Comparison of ENCODE assay signal across 2 cellular contexts in genomic region chr15:62940359-62940754, GRCh38.
TF ChIP-seq lines count a peak whose summit lies in the region.

No MANE protein-coding gene starts in this region.

TF ChIP-seq in HCT116, 20 proteins besides CTCF, POLR2A, EP300 and RAD21 (continued from another document):
- TF ChIP-seq REST (IDR thresholded peaks at IDR 0.05; ENCODE audit: low read depth) (no peak), SP1 (IDR thresholded peaks at IDR 0.05; ENCODE audit: low read depth) (no peak), SIN3A (IDR thresholded peaks at IDR 0.05; ENCODE audit: low read depth) (no peak)

TF ChIP-seq in HepG2, 621 proteins besides CTCF, POLR2A, EP300 and RAD21 (continued from another document):
- TF ChIP-seq IRF1 (CRISPR knock-in tag; IDR thresholded peaks at IDR 0.05; ENCODE audit: low read depth) (no peak), CEBPG (CRISPR knock-in tag; IDR thresholded peaks at IDR 0.05) (peak; percentile 52), DR1 (CRISPR knock-in tag; IDR thresholded peaks at IDR 0.05) (no peak), MAFG (CRISPR knock-in tag; IDR thresholded peaks at IDR 0.05) (no peak), GRHL1 (CRISPR knock-in tag; conservative IDR thresholded peaks at IDR 0.05) (no peak), ZFP36 (IDR thresholded peaks at IDR 0.05; ENCODE audit: borderline replicate concordance, low read depth, low read length, partially characterized antibody) (no peak), SRSF9 (IDR thresholded peaks at IDR 0.05; ENCODE audit: borderline replicate concordance, insufficient read depth, low read depth, low read length, poor library complexity, severe bottlenecking) (no peak), ZSCAN22 (CRISPR knock-in tag; IDR thresholded peaks at IDR 0.05) (no peak), TRIM24 (CRISPR knock-in tag; IDR thresholded peaks at IDR 0.05) (0 out of 2 replicates have a peak, but pooled peaks have one; percentile 9), MAFF (IDR thresholded peaks at IDR 0.05; ENCODE audit: low read depth, low read length) (no peak), ZNF326 (CRISPR knock-in tag; IDR thresholded peaks at IDR 0.05; ENCODE audit: borderline replicate concordance) (no peak), HHEX (CRISPR knock-in tag; IDR thresholded peaks at IDR 0.05) (no peak), ZNF138 (CRISPR knock-in tag; IDR thresholded peaks at IDR 0.05; ENCODE audit: low read depth) (no peak), RFXAP (CRISPR knock-in tag; IDR thresholded peaks at IDR 0.05; ENCODE audit: borderline replicate concordance) (no peak), ZNF343 (CRISPR knock-in tag; IDR thresholded peaks at IDR 0.05) (no peak), FOXP4 (CRISPR knock-in tag; IDR thresholded peaks at IDR 0.05) (no peak), CEBPB (IDR thresholded peaks at IDR 0.05; ENCODE audit: borderline replicate concordance, low read depth, low read length) (peak; percentile 73; the same call in 1 of the 2 replicates)
